1 cellular context compared by ENCODE assay signal in the genomic region with DNA sequence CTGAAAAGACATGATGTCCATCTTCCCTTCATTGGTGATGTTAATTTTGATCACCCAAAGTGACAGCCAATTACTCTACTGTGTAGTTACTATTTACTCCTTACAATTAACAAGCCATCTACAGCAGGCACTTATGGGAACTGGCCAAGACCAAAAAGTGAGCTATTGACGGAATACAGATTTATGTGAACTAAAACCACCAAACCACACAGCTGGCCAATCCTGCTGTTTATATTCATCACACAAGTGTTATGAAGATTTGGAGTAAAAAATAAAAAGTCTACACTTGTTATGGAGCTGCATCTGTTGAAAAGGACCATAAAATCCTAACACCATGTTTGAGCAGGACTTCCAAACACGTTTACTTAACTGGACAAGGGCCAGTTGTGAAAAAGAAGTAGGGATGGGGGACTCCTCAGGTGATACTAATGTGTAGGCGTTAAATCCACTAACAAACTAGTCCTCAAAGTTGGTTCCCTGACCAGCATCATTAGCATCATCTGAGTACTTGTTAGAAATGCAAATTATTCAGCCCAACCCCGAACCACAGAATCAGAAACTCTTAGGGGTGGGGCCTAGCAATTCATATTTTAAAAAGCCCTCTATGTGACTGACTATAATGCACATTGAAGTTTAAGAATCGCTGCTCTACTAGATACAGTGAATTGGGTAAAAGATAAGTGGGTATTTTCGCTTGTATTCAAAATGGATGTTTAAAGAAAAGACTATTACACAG.
TF ChIP-seq lines count a peak whose summit lies in the region.

No MANE protein-coding gene starts in this region.

TF ChIP-seq in WTC11, 78 proteins besides CTCF, POLR2A, EP300 and RAD21:
- TF ChIP-seq, protein P1, sequence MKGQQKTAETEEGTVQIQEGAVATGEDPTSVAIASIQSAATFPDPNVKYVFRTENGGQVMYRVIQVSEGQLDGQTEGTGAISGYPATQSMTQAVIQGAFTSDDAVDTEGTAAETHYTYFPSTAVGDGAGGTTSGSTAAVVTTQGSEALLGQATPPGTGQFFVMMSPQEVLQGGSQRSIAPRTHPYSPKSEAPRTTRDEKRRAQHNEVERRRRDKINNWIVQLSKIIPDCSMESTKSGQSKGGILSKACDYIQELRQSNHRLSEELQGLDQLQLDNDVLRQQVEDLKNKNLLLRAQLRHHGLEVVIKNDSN (CRISPR knock-in tag; IDR thresholded peaks at IDR 0.05) = no peak
